8 cellular contexts compared by ENCODE assay signal in the genomic region with DNA sequence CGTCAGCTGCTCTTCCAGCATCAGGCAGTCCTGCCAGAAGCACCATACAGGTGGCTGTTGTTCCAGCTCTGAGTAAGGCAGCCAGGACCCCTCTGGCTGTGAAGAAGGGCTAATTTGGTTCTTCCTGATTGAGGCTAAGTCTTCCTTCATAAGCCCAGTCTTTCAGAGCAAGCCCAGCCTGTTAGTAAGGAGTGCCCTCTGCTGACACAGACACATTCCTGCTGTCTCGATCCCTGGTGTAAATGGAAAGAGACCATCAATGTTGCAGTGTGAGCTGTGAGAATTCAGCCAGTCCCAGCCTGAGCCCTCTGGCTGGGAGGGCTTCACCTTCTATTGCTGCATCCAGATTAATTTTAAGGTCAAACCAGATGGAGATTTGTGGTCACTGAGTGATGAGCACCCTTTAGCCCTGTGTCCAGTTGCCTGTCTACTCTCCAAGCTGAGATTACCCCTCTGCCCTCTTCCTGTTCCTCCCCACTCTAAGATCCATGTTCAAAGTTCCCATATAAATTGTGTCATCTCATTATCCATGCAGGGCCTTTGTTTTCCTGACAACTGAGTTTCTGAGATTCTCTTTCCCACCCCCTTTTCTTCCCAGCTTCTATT. TPM values are rescaled to one million over a fixed set of nuclear protein-coding genes. Genes with fewer than 3 reads are reported as not detected.
DNase-seq lines count a peak whose midpoint lies in the region; ATAC-seq, FAIRE-seq and TF ChIP-seq lines count a peak whose summit lies in the region.

No MANE protein-coding gene starts in this region.

- TF ChIP-seq CTCF in A549 (IDR thresholded peaks at IDR 0.05) (peak; percentile 47), RWPE1 (conservative IDR thresholded peaks at IDR 0.05; ENCODE audit: low read depth) (no peak; the same call in 1 of the 2 replicates)
- no peak for TF ChIP-seq CTCF in CD8-positive, alpha-beta T cell (IDR thresholded peaks at IDR 0.05)

- peak in 1 of 2 experiments; percentile 53 for DNase-seq in A549 (ENCODE audit: low read depth in 1 of 2, low spot score in 1 of 2)
- peak; percentile 23 for DNase-seq in RWPE1 (ENCODE audit: low spot score)
- peak; percentile 30 for DNase-seq in germinal center (ENCODE audit: low spot score)
- no peak for DNase-seq in sciatic nerve (ENCODE audit: low spot score)
- DNase-seq in ureter (ENCODE audit: low spot score), result no peak
- DNase-seq in aorta, result no peak
- no peak for DNase-seq in CD8-positive, alpha-beta T cell

- no peak for TF ChIP-seq POLR2A in A549 (IDR thresholded peaks at IDR 0.05; ENCODE audit: low read length)

- no peaks in the 10 kb centered on the region for H3K4me1 Mint-ChIP-seq in CD8-positive, alpha-beta T cell (ENCODE audit: low read depth)

- peak; percentile 57 to 78 for TF ChIP-seq RAD21 in A549 (conservative IDR thresholded peaks at IDR 0.05 in 1 of 2, IDR thresholded peaks at IDR 0.05 in 1 of 2)

- ATAC-seq in A549, result peak; percentile 87 to 89
- peak; percentile 56 for ATAC-seq in GM19035 (IDR thresholded peaks at IDR 0.05; ENCODE audit: unreplicated experiment)
- ATAC-seq in sciatic nerve, result peak; percentile 50
- no peak for ATAC-seq in aorta (ENCODE audit: low FRiP score)
- no peak for ATAC-seq in CD8-positive, alpha-beta T cell

- H3K27ac ChIP-seq in A549 (no peak overlapping the region), RWPE1 (no peak overlapping the region), aorta (ENCODE audit: low read depth in 1 of 2, low read length in 2 of 2) (no peak overlapping the region)
- H3K27ac ChIP-seq in CD8-positive, alpha-beta T cell (ENCODE audit: low read depth, low read length), result no peak overlapping the region

- no peak overlapping the region for H3K4me2 ChIP-seq in A549

- intact Hi-C loops in sciatic nerve (cut with DNase I) (no loop called here), aorta (cut with DNase I) (no loop called here)
- intact Hi-C loops in CD8-positive, alpha-beta T cell (cut with DNase I, micrococcal nuclease), result loop anchor here in 1 of 2 experiments (5.0 kb wide), 1 partner anchor 366 kb away; no protein-coding TSS in a partner anchor

- no peak for TF ChIP-seq EP300 in A549 (IDR thresholded peaks at IDR 0.05)

- no peaks in the 10 kb centered on the region for H3K36me3 Mint-ChIP-seq in CD8-positive, alpha-beta T cell

- WGBS in A549 (ENCODE audit: missing lambda C conversion rate), result 18% methylated on average over 2 of the region's 2 CpGs
- WGBS in aorta, 2 donors, result 16 to 18% methylated on average over 2 of the region's 2 CpGs

- H3K4me3 ChIP-seq in A549 (no peak overlapping the region), aorta (ENCODE audit: low read length in 2 of 2) (no peak overlapping the region)
- H3K4me3 ChIP-seq in CD8-positive, alpha-beta T cell (ENCODE audit: low read depth, low read length), result no peak overlapping the region

- no peak for FAIRE-seq in A549 (lab: Jason Lieb, UNC)

- H3K27me3 ChIP-seq in aorta (ENCODE audit: control insufficient read depth in 1 of 2, insufficient read depth in 2 of 2, low read length in 1 of 2), result no peaks in the 10 kb centered on the region
- H3K27me3 ChIP-seq in CD8-positive, alpha-beta T cell (ENCODE audit: insufficient read depth, low read length), result no peaks in the 10 kb centered on the region

- POLR2A ChIA-PET in A549 (lab: Yijun Ruan, JAX) (no interaction called here), RWPE1 (lab: Yijun Ruan, JAX; ENCODE audit: low non-redundant PET) (no interaction called here)
- POLR2A ChIA-PET in CD8-positive, alpha-beta T cell (lab: Charles Lee), result interaction anchor here (1.0 kb wide), 1 partner anchor 20 kb away, joined by 3 read pairs; no protein-coding TSS in a partner anchor

- H3K9me3 Mint-ChIP-seq in CD8-positive, alpha-beta T cell, result no peaks in the 10 kb centered on the region

- no peak overlapping the region for H3K4me3 Mint-ChIP-seq in CD8-positive, alpha-beta T cell

- CTCF ChIA-PET in A549 (lab: Yijun Ruan, JAX) (interaction anchor here (0.7 to 7.0 kb wide), 17 partner anchors 9 to 1111 kb away, joined by 3 to 52 read pairs (median 3); no protein-coding TSS in a partner anchor), RWPE1 (lab: Yijun Ruan, JAX) (interaction anchor here (0.5 to 2.3 kb wide), 10 partner anchors 13 to 773 kb away, joined by 3 to 12 read pairs (median 4); no protein-coding TSS in a partner anchor)
- CTCF ChIA-PET in CD8-positive, alpha-beta T cell (lab: Charles Lee), result interaction anchor here (0.8 to 1.2 kb wide), 3 partner anchors 13 to 368 kb away, joined by 3 read pairs; no protein-coding TSS in a partner anchor

- H3K36me3 ChIP-seq in aorta (ENCODE audit: control insufficient read depth in 1 of 2, insufficient read depth in 2 of 2, low read length in 1 of 2), result no peaks in the 10 kb centered on the region
- H3K36me3 ChIP-seq in CD8-positive, alpha-beta T cell (ENCODE audit: insufficient read depth, low read length), result no peaks in the 10 kb centered on the region

- H3K9me3 ChIP-seq in A549, result no peaks in the 10 kb centered on the region
- H3K9me3 ChIP-seq in aorta (ENCODE audit: control insufficient read depth, low read length), result no peaks in the 10 kb centered on the region
- H3K9me3 ChIP-seq in CD8-positive, alpha-beta T cell (ENCODE audit: low read length), result no peaks in the 10 kb centered on the region

- H3K27me3 Mint-ChIP-seq in CD8-positive, alpha-beta T cell (ENCODE audit: low read depth), result peaks cover 24% of the 10 kb centered on the region

- H3K4me1 ChIP-seq in A549, result no peaks in the 10 kb centered on the region
- peaks cover 0 to 2% of the 10 kb centered on the region in 2 donors for H3K4me1 ChIP-seq in aorta (ENCODE audit: control insufficient read depth in 1 of 2, insufficient read depth in 2 of 2, low read length in 2 of 2)
- no peaks in the 10 kb centered on the region for H3K4me1 ChIP-seq in CD8-positive, alpha-beta T cell (ENCODE audit: insufficient read depth, low read length)

- no peak overlapping the region for H3K27ac Mint-ChIP-seq in CD8-positive, alpha-beta T cell

TF ChIP-seq in A549, 52 proteins besides CTCF, POLR2A, EP300 and RAD21:
- TF ChIP-seq SMC3 (IDR thresholded peaks at IDR 0.05) (peak; percentile 45), KDM1A (IDR thresholded peaks at IDR 0.05; ENCODE audit: low read depth) (no peak)
TF ChIP-seq in A549: peak in this region for 1.

RNA-seq across cellular contexts. Expression of a gene that starts 44.8 kb away (rescaled TPM):
- polyA plus RNA-seq in A549 (2011; rRNA removed) (18.7 and 26.2 TPM in 2 replicates), A549 (2017; fragmentation: RNase III; extraction: RNeasy Plus Mini Kit Qiagen cat#74134 plus additional on column Dnase treatment) (41.3 to 43.8 TPM (median 41.3 TPM) in 3 replicates), aorta (10 to 100 TPM; 15.3 to 41.5 TPM)
- 18.7 and 25.7 TPM in 2 replicates for polyA plus RNA-seq in A549 (2012; cell fraction: cytosol; rRNA removed)
- 56.7 and 57.8 TPM in 2 replicates for polyA plus RNA-seq in A549 (2012; cell fraction: nucleus; rRNA removed)
- 41.2 and 49.0 TPM in 2 replicates for polyA minus RNA-seq in A549 (2011; rRNA and poly(A)+ RNA removed)
- total RNA-seq in sciatic nerve (67.8 TPM), ureter (19.7 TPM), aorta (100 to 1,000 TPM in 1 of 2 donors, 10 to 100 TPM in 1; 96.7 to 102 TPM)
- total RNA-seq in CD8-positive, alpha-beta T cell, result not detected

Comparison
In these comparisons a context has a peak if more than half of its experiments do, and no peak if none do; other contexts are left out.
1. ATAC-seq: peak in A549 (2 of 2), GM19035 (single experiment) and sciatic nerve (single experiment); none in aorta (single experiment) and CD8-positive, alpha-beta T cell (single experiment).
2. DNase-seq: peak in RWPE1 (single experiment) and germinal center (single experiment); none in sciatic nerve (single experiment), ureter (single experiment), aorta (0 of 2) and CD8-positive, alpha-beta T cell (0 of 7).
3. RNA of a gene that starts 44.8 kb away (total RNA-seq): 96.7 to 102 TPM in aorta, 67.8 TPM in sciatic nerve (single experiment) and 19.7 TPM in ureter (single experiment); not detected in CD8-positive, alpha-beta T cell; every median in the first group is over 10 times any median in the second.